ENCODE assay signal across 9 cellular contexts in genomic region chr12:76927170-76927784, GRCh38.
DNase-seq lines count a peak whose midpoint lies in the region; ATAC-seq lines count a peak whose summit lies in the region.
"Had no signal": no experiment of that assay in that cellular context is flagged by ENCODE, and none has a peak within 500 bp of the region (broad histone marks: within the 10 kb centered on the region; RNA-seq: fewer than 3 reads in every experiment).

No MANE protein-coding gene starts in this region.

- no peak for ATAC-seq in HG02840 (IDR thresholded peaks at IDR 0.05; ENCODE audit: low FRiP score, unreplicated experiment)
- ATAC-seq in HG02970 (IDR thresholded peaks at IDR 0.05; ENCODE audit: low FRiP score, unreplicated experiment) = no peak
- no peak for ATAC-seq in GM18511 (IDR thresholded peaks at IDR 0.05; ENCODE audit: unreplicated experiment)
- ATAC-seq: CD8-positive, alpha-beta T cell had no signal

- DNase-seq in SIG-M5 treated with dmso at 0.1 percent for 504 hours (lab: John Stamatoyannopoulos, UW; ENCODE audit: unreplicated experiment) (peak; percentile 10), SIG-M5 (lab: John Stamatoyannopoulos, UW) (no peak), Kasumi-1 (lab: John Stamatoyannopoulos, UW) (peak; percentile 35 to 46), iPS-NIHi11 (ENCODE audit: low spot score) (peak; percentile 70)
- peak; percentile 19 for DNase-seq in activated CD8-positive, alpha-beta memory T cell treated with anti-CD3 and anti-CD28 coated beads, Interleukin-2, amount 50 U/mL, for 4 hours
